ENCODE assay signal across 8 cellular contexts in genomic region chr5:81852277-81853004, GRCh38.
A peak's percentile ranks its signal among the peaks of the same experiment; 100 is the strongest.
DNase-seq lines count a peak whose midpoint lies in the region; ATAC-seq and TF ChIP-seq lines count a peak whose summit lies in the region.

No MANE protein-coding gene starts in this region.

- no peaks in the 10 kb centered on the region for H3K36me3 Mint-ChIP-seq in T-cell

- no peaks in the 10 kb centered on the region for H3K27me3 Mint-ChIP-seq in T-cell

- peaks cover 43 to 55% (median 50%) of the 10 kb centered on the region in 3 donors for H3K4me1 Mint-ChIP-seq in T-cell

- H3K9me3 ChIP-seq in muscle layer of colon (ENCODE audit: low read length) (no peaks in the 10 kb centered on the region), vagina (no peaks in the 10 kb centered on the region)

- H3K4me3 ChIP-seq in epithelial cell of esophagus (ENCODE audit: low read length) (peak overlapping the region; percentile 29), muscle layer of colon (ENCODE audit: low read depth in 1 of 2, low read length in 2 of 2) (peak overlapping the region; percentile 29 to 54), vagina (peak overlapping the region; percentile 49 to 52)

- intact Hi-C loops in vagina (cut with DNase I), result loop anchor here (5.0 to 10.0 kb wide), 2 partner anchors 122 to 345 kb away; partner anchors contain the start of gene ATG10

- ATAC-seq in T-cell (replicated peaks in 1 of 4) (peak in 3 of 4 experiments; percentile 19 to 37 (median 21)), HG03469 (IDR thresholded peaks at IDR 0.05; ENCODE audit: unreplicated experiment) (no peak)

- peak overlapping the region; percentile 83 to 84 (median 84) for H3K4me3 Mint-ChIP-seq in T-cell

- TF ChIP-seq CTCF in epithelial cell of esophagus (IDR thresholded peaks at IDR 0.05; ENCODE audit: insufficient read depth, low read depth, low read length, missing control alignments), result no peak
- no peak for TF ChIP-seq CTCF in vagina (IDR thresholded peaks at IDR 0.05)

- H3K36me3 ChIP-seq in muscle layer of colon (ENCODE audit: insufficient read depth, low read length), result no peaks in the 10 kb centered on the region
- no peaks in the 10 kb centered on the region for H3K36me3 ChIP-seq in vagina

- peaks cover 60% of the 10 kb centered on the region for H3K4me1 ChIP-seq in muscle layer of colon (ENCODE audit: insufficient read depth, low read length)
- H3K4me1 ChIP-seq in vagina, result peaks cover 54% of the 10 kb centered on the region

- H3K27ac ChIP-seq in muscle layer of colon (ENCODE audit: low read depth, low read length) (peak overlapping the region; percentile 69), vagina (peak overlapping the region; percentile 87)

- peak overlapping the region; percentile 17 for H3K9ac ChIP-seq in muscle layer of colon (ENCODE audit: low read length)

- POLR2A ChIA-PET in T-cell (lab: Charles Lee), result interaction anchor here (0.6 to 2.5 kb wide), 3 partner anchors 73 to 102 kb away, joined by 3 to 38 read pairs (median 5); partner anchors contain the start of gene SSBP2 (in 1 of the 2)

- H3K27me3 ChIP-seq in muscle layer of colon (ENCODE audit: control insufficient read depth in 1 of 2, insufficient read depth in 2 of 2, low read length in 2 of 2) (no peaks in the 10 kb centered on the region), vagina (no peaks in the 10 kb centered on the region)

- in situ Hi-C loops in KBM-7 (cut with MboI; ENCODE audit: low pct_unique_long_range_greater_than_20kb, low sequenced_read_pairs), result no loop called here

- CTCF ChIA-PET in T-cell (lab: Charles Lee), result interaction anchor here (0.6 to 2.8 kb wide), 9 partner anchors 10 to 426 kb away, joined by 3 to 24 read pairs (median 3); partner anchors contain the start of genes RPS23 (in 1 of the 2) and SSBP2 (in 1 of the 2)

- peak overlapping the region; percentile 94 to 99 for H3K27ac Mint-ChIP-seq in T-cell

- no peaks in the 10 kb centered on the region for H3K9me3 Mint-ChIP-seq in T-cell

- DNase-seq in DMS 273 (lab: John Stamatoyannopoulos, UW; ENCODE audit: unreplicated experiment) (peak; percentile 86), KBM-7 (peak; percentile 69), T-cell (peak in 10 of 34 experiments; percentile 8 to 29 (median 16)), epithelial cell of esophagus (ENCODE audit: low read depth) (no peak), vagina (ENCODE audit: extremely low spot score in 2 of 2) (no peak), COLO829 (ENCODE audit: low spot score) (no peak)

- TF ChIP-seq POLR2A in vagina (IDR thresholded peaks at IDR 0.05), result no peak

Comparison
In these comparisons a context has a peak if more than half of its experiments do, and no peak if none do; other contexts are left out.
1. DNase-seq: peak in DMS 273 (single experiment) and KBM-7 (single experiment); none in epithelial cell of esophagus (single experiment), vagina (0 of 2) and COLO829 (single experiment).
2. Peak in every context shown above with its lines, with median percentiles within 50 percentile points of each other: H3K4me3 ChIP-seq.